Comparison of ENCODE assay signal across 1 cellular context in genomic region chr13:67299072-67299635, GRCh38.
TF ChIP-seq lines count a peak whose summit lies in the region.

No MANE protein-coding gene starts in this region.

TF ChIP-seq in WTC11, 78 proteins besides CTCF, POLR2A, EP300 and RAD21 (continued from another document):
- TF ChIP-seq AR (CRISPR knock-in tag; IDR thresholded peaks at IDR 0.05) = no peak
- no peak for TF ChIP-seq SP1 (CRISPR knock-in tag; conservative IDR thresholded peaks at IDR 0.05)
- no peak for TF ChIP-seq AFF4 (CRISPR knock-in tag; IDR thresholded peaks at IDR 0.05; ENCODE audit: borderline replicate concordance)
- TF ChIP-seq JUN (CRISPR knock-in tag; IDR thresholded peaks at IDR 0.05) = no peak
- no peak for TF ChIP-seq PRDM15 (CRISPR knock-in tag; IDR thresholded peaks at IDR 0.05)
- TF ChIP-seq SMAD3 (CRISPR knock-in tag; IDR thresholded peaks at IDR 0.05; ENCODE audit: borderline replicate concordance) = no peak
